In genomic region chr17:9566739-9567138, GRCh38 we compare ENCODE assay signal across 10 cellular contexts. TPM values are rescaled to one million over a fixed set of nuclear protein-coding genes. Genes with fewer than 3 reads are reported as not detected.
"Had no signal": no experiment of that assay in that cellular context is flagged by ENCODE, and none has a peak within 500 bp of the region (broad histone marks: within the 10 kb centered on the region; RNA-seq: fewer than 3 reads in every experiment).

No MANE protein-coding gene starts in this region.

RNA-seq across cellular contexts. Expression of gene CFAP52, which starts 9.7 kb away (rescaled TPM):
- total RNA-seq: kidney epithelial cell, left ventricle myocardium inferior, mesothelial cell of epicardium, mononuclear cell, pulmonary artery endothelial cell, right lobe of liver, skeletal muscle tissue, smooth muscle cell, stomach, transverse colon had no signal
- polyA plus RNA-seq: smooth muscle cell, stomach had no signal
